In the genomic region with DNA sequence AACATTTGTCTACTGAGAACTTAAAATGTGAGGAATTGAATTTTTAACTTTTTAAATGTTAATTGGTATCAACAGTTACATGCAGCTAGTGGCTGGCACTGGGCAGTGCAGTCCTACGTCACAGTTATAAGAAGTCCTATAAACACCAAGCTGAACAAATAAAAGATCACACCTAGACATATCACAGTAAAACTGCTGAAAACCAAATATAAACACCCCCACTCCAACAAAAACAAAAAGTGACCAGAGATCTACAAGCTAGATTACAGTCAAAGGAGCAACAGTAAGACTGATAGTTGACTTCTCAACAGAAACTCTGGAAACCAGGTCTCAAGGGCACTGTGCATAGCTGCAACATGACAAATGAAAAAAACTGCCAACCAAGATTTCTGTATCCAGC, we compare ENCODE assay signal across 12 cellular contexts. TPM values are rescaled to one million over a fixed set of nuclear protein-coding genes. Genes with fewer than 3 reads are reported as not detected.
A peak's percentile ranks its signal among the peaks of the same experiment; 100 is the strongest.
DNase-seq lines count a peak whose midpoint lies in the region; ATAC-seq, FAIRE-seq and TF ChIP-seq lines count a peak whose summit lies in the region.
"Had no signal": no experiment of that assay in that cellular context is flagged by ENCODE, and none has a peak within 500 bp of the region (broad histone marks: within the 10 kb centered on the region; RNA-seq: fewer than 3 reads in every experiment).

No MANE protein-coding gene starts in this region.

- no peaks in the 10 kb centered on the region for H3K36me3 Mint-ChIP-seq in endothelial cell (ENCODE audit: low read depth, unreplicated experiment)
- H3K36me3 Mint-ChIP-seq in naive thymus-derived CD8-positive, alpha-beta T cell = peaks cover 0 to 9% (median 7%) of the 10 kb centered on the region in 3 donors

- ATAC-seq in naive thymus-derived CD8-positive, alpha-beta T cell = no peak

- DNase-seq in GM19239 (ENCODE audit: insufficient read length, low spot score) = no peak
- DNase-seq in M059J (ENCODE audit: low read depth) = peak; percentile 27
- DNase-seq in endothelial cell (ENCODE audit: low spot score) = no peak
- DNase-seq in naive thymus-derived CD8-positive, alpha-beta T cell = no peak
- DNase-seq in GM19240 (ENCODE audit: insufficient read length, low spot score) = no peak
- DNase-seq in spleen = no peak
- DNase-seq in NK-92 (lab: John Stamatoyannopoulos, UW; ENCODE audit: unreplicated experiment) = no peak
- DNase-seq: Calu3, NCI-H1092 treated with DMSO at 0.1 percent for 48 hours, RPMI8226, thyroid gland had no signal

- peak; percentile 72 for FAIRE-seq in GM19239 (lab: Jason Lieb, UNC)

- H3K27me3 ChIP-seq in spleen (replicated peaks in 1 of 7) = no peaks in the 10 kb centered on the region
- H3K27me3 ChIP-seq: breast epithelium, thyroid gland had no signal

- H3K4me3 Mint-ChIP-seq in endothelial cell (ENCODE audit: unreplicated experiment) = no peak overlapping the region
- H3K4me3 Mint-ChIP-seq in naive thymus-derived CD8-positive, alpha-beta T cell = peak overlapping the region in 7 of 10 donors; percentile 0 to 32 (median 20)

- POLR2A ChIA-PET in naive thymus-derived CD8-positive, alpha-beta T cell (lab: Charles Lee) = interaction anchor here (1.0 kb wide), 1 partner anchor 18 kb away, joined by 3 read pairs; no protein-coding TSS in a partner anchor

- no peak overlapping the region for H3K27ac ChIP-seq in spleen
- H3K27ac ChIP-seq: breast epithelium, thyroid gland had no signal

- no peaks in the 10 kb centered on the region for H3K9me3 Mint-ChIP-seq in endothelial cell (ENCODE audit: unreplicated experiment)
- H3K9me3 Mint-ChIP-seq in naive thymus-derived CD8-positive, alpha-beta T cell = no peaks in the 10 kb centered on the region

- intact Hi-C loops in spleen (cut with DNase I; ENCODE audit: low total_unique reads) = loop anchor here (10.0 kb wide), 1 partner anchor 47 kb away; no protein-coding TSS in a partner anchor

- no peak for TF ChIP-seq POLR2A in spleen (IDR thresholded peaks at IDR 0.05)

- peaks cover 32 to 100% (median 87%) of the 10 kb centered on the region in 6 donors for H3K4me1 ChIP-seq in spleen

- TF ChIP-seq CTCF in endothelial cell (IDR thresholded peaks at IDR 0.05; ENCODE audit: unreplicated experiment) (no peak), spleen (IDR thresholded peaks at IDR 0.05 in 8 of 11, conservative IDR thresholded peaks at IDR 0.05 in 3 of 11) (no peak)

- no peak overlapping the region for H3K4me3 ChIP-seq in spleen
- H3K4me3 ChIP-seq: breast epithelium, thyroid gland had no signal

- WGBS in spleen, 5 donors = 81 to 95% (median 90%) methylated on average over 1 of the region's 1 CpG

- peak overlapping the region; percentile 62 for H3K27ac Mint-ChIP-seq in endothelial cell (ENCODE audit: unreplicated experiment)
- peak overlapping the region in 2 of 10 donors; percentile 10 to 22 for H3K27ac Mint-ChIP-seq in naive thymus-derived CD8-positive, alpha-beta T cell

- H3K36me3 ChIP-seq in spleen = no peaks in the 10 kb centered on the region
- H3K36me3 ChIP-seq: breast epithelium, thyroid gland had no signal

- H3K9me3 ChIP-seq in spleen = no peaks in the 10 kb centered on the region
- H3K9me3 ChIP-seq: breast epithelium, thyroid gland had no signal

- H3K4me1 Mint-ChIP-seq in endothelial cell (ENCODE audit: unreplicated experiment) = peaks cover 24% of the 10 kb centered on the region
- peaks cover 19 to 84% (median 71%) of the 10 kb centered on the region in 4 donors for H3K4me1 Mint-ChIP-seq in naive thymus-derived CD8-positive, alpha-beta T cell

- no peaks in the 10 kb centered on the region for H3K27me3 Mint-ChIP-seq in endothelial cell (ENCODE audit: unreplicated experiment)
- H3K27me3 Mint-ChIP-seq in naive thymus-derived CD8-positive, alpha-beta T cell = no peaks in the 10 kb centered on the region

RNA-seq across cellular contexts. Expression of a gene that starts 19.4 kb away (rescaled TPM):
- 11.5 and 19.1 TPM in 2 replicates for total RNA-seq in M059J (2014; rRNA removed; shearing (Covaris generic))
- total RNA-seq in endothelial cell (ENCODE audit: unreplicated experiment) (61.1 TPM), spleen (10 to 100 TPM; 49.7 to 100.0 (median 87.5) TPM)
- total RNA-seq in naive thymus-derived CD8-positive, alpha-beta T cell = 100 to 1,000 TPM; 150 to 159 TPM
- 10 to 100 TPM; 27.3 to 53.7 (median 34.3) TPM for polyA plus RNA-seq in naive thymus-derived CD8-positive, alpha-beta T cell
- 10 to 100 TPM; 19.7 to 23.4 (median 21.8) TPM for polyA plus RNA-seq in spleen
